Comparison of ENCODE assay signal across 8 cellular contexts in the genomic region with DNA sequence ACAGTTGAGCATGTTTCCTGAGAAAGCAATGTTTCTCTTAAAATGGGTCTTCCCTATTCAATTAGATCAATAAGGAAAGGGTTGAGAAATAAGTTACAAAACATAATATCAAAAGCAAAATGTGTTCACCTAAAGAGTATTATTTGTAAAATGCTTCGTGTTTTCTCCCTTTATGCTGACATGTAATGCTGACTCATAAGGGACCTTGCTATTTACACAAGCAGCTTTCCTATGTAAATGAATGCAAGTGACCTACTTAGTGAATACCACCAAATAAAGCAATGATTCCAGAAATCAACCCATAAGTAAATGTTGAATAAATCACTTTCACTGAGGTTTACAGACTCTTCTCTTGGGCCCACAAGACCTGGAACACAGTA.
DNase-seq lines count a peak whose midpoint lies in the region; ATAC-seq and TF ChIP-seq lines count a peak whose summit lies in the region.

No MANE protein-coding gene starts in this region.

- H2AFZ ChIP-seq in H9 (ENCODE audit: low read length) = no peak overlapping the region

- H3K23ac ChIP-seq in H9 (ENCODE audit: insufficient read length, low read depth, low read length) = no peak overlapping the region

- no peak for ATAC-seq in HG02970 (IDR thresholded peaks at IDR 0.05; ENCODE audit: low FRiP score, unreplicated experiment)

- DNase-seq in GM10248 (ENCODE audit: extremely low spot score) = peak; percentile 19
- DNase-seq in H9 = no peak
- DNase-seq in NCI-H774 (lab: John Stamatoyannopoulos, UW) = peak; percentile 3
- no peak for DNase-seq in NCI-H748 treated with DMSO at 0.1 percent for 48 hours (lab: John Stamatoyannopoulos, UW)
- DNase-seq in GM19238 (ENCODE audit: insufficient read length, low spot score) = no peak
- no peak for DNase-seq in hypothalamus (lab: John Stamatoyannopoulos, UW)

- H2BK120ac ChIP-seq in H9 (ENCODE audit: low read depth, low read length, poor library complexity, severe bottlenecking) = no peak overlapping the region

- peaks cover 4 to 23% (median 21%) of the 10 kb centered on the region in 3 experiments; a peak in 6 of 7 replicates for H3K36me3 Mint-ChIP-seq in H9 (ENCODE audit: insufficient read depth in 1 of 3, low read depth in 3 of 3)

- no peak overlapping the region for H3K4me2 ChIP-seq in H9 (ENCODE audit: insufficient read depth, insufficient read length, low read length)

- no peaks in the 10 kb centered on the region; the same call in 1 of the 2 replicates for H3K79me2 ChIP-seq in H9 (ENCODE audit: insufficient read depth, low read length)

- peaks cover 48 to 57% of the 10 kb centered on the region in 2 experiments for H3K4me1 Mint-ChIP-seq in H9

- no peak overlapping the region for H3K14ac ChIP-seq in H9 (ENCODE audit: insufficient read depth, low read length)

- no peak for TF ChIP-seq CTCF in GM10248 (IDR thresholded peaks at IDR 0.05; ENCODE audit: control extremely low read depth, extremely low read depth, low read depth, missing control alignments)
- no peak for TF ChIP-seq CTCF in H9 (conservative IDR thresholded peaks at IDR 0.05)

- no peak overlapping the region for H4K8ac ChIP-seq in H9 (replicated peaks; ENCODE audit: insufficient read length, low read depth, low read length)

- CTCF ChIA-PET in GM10248 (lab: Yijun Ruan, JAX) = no interaction called here

- no peaks in the 10 kb centered on the region for H3K9me3 Mint-ChIP-seq in H9

- no peak overlapping the region for H2BK12ac ChIP-seq in H9 (ENCODE audit: insufficient read length, low read depth, low read length)

- POLR2A ChIA-PET in GM10248 (lab: Yijun Ruan, JAX) = no interaction called here

- no peak overlapping the region for H2BK5ac ChIP-seq in H9 (ENCODE audit: insufficient read length, low read length)

- H3K18ac ChIP-seq in H9 (ENCODE audit: insufficient read length, low read depth, low read length) = no peak overlapping the region

- WGBS in H9 (ENCODE audit: extremely low coverage, insufficient read length, low lambda C conversion rate) = no CpG with 5 or more reads among the region's 1 CpG

- no peaks in the 10 kb centered on the region for H3K9me3 ChIP-seq in H9 (ENCODE audit: control insufficient read depth, low read depth, low read length)
- H3K9me3 ChIP-seq in iPS-18a (ENCODE audit: control insufficient read depth, low read depth, low read length) = no peaks in the 10 kb centered on the region

- H3K79me1 ChIP-seq in H9 (ENCODE audit: insufficient read depth, low read depth, low read length, poor library complexity, severe bottlenecking) = no peaks in the 10 kb centered on the region

- H2BK20ac ChIP-seq in H9 (ENCODE audit: low read depth, low read length, poor library complexity, severe bottlenecking) = no peak overlapping the region

- H3K27me3 ChIP-seq in H9 (ENCODE audit: insufficient read depth, low read length) (no peaks in the 10 kb centered on the region), iPS-18a (ENCODE audit: control insufficient read depth, insufficient read depth, low read length) (no peaks in the 10 kb centered on the region)

- H2AK5ac ChIP-seq in H9 (ENCODE audit: insufficient read length, low read length) = no peak overlapping the region

- H2BK15ac ChIP-seq in H9 (ENCODE audit: low read depth, low read length) = no peak overlapping the region

- no peak overlapping the region for H3K4ac ChIP-seq in H9 (ENCODE audit: low read depth, low read length)

- no peak overlapping the region for H3T11ph ChIP-seq in H9 (ENCODE audit: low read length)

- no peak overlapping the region for H3K56ac ChIP-seq in H9 (ENCODE audit: insufficient read length, low read depth, low read length)

- H3K4me1 ChIP-seq in H9 (ENCODE audit: insufficient read depth, low read length) = peaks cover 2% of the 10 kb centered on the region; the same call in 1 of the 2 replicates
- H3K4me1 ChIP-seq in iPS-18a (ENCODE audit: control insufficient read depth, low read depth, low read length) = peaks cover 26% of the 10 kb centered on the region

- H3K27ac ChIP-seq in H9 (ENCODE audit: insufficient read length, low read depth, low read length) (no peak overlapping the region), iPS-18a (ENCODE audit: low read length) (peak overlapping the region; percentile 63)

- no peak overlapping the region for H4K91ac ChIP-seq in H9 (ENCODE audit: insufficient read length, low read depth, low read length)

- no peaks in the 10 kb centered on the region for H3K27me3 Mint-ChIP-seq in H9 (ENCODE audit: low read depth)

- peaks cover 11% of the 10 kb centered on the region for H3K36me3 ChIP-seq in iPS-18a (ENCODE audit: control insufficient read depth, low read depth, low read length)

- H4K20me1 ChIP-seq in H9 (ENCODE audit: control insufficient read depth, insufficient read depth, insufficient read length) = no peaks in the 10 kb centered on the region

- peak overlapping the region; percentile 63 to 87 (median 82); a peak in 6 of 7 replicates for H3K27ac Mint-ChIP-seq in H9

- H3K9ac ChIP-seq in H9 (ENCODE audit: extremely low read depth, insufficient read length, low read length) (no peak overlapping the region), iPS-18a (ENCODE audit: low read length) (peak overlapping the region; percentile 37)

- H3K4me3 ChIP-seq in iPS-18a (ENCODE audit: low read length) = peak overlapping the region; percentile 14

- H4K5ac ChIP-seq in H9 (ENCODE audit: insufficient read length, low read depth, low read length) = no peak overlapping the region

- H3K23me2 ChIP-seq in H9 (ENCODE audit: insufficient read length, low read depth, low read length, poor library complexity, severe bottlenecking) = no peaks in the 10 kb centered on the region

- H3K4me3 Mint-ChIP-seq in H9 = no peak overlapping the region

Comparison
In these comparisons a context has a peak if more than half of its experiments do, and no peak if none do; other contexts are left out.
1. DNase-seq: peak in GM10248 (single experiment) and NCI-H774 (single experiment); none in H9 (single experiment), NCI-H748 treated with DMSO at 0.1 percent for 48 hours (single experiment), GM19238 (single experiment) and hypothalamus (0 of 51).